In the genomic region with DNA sequence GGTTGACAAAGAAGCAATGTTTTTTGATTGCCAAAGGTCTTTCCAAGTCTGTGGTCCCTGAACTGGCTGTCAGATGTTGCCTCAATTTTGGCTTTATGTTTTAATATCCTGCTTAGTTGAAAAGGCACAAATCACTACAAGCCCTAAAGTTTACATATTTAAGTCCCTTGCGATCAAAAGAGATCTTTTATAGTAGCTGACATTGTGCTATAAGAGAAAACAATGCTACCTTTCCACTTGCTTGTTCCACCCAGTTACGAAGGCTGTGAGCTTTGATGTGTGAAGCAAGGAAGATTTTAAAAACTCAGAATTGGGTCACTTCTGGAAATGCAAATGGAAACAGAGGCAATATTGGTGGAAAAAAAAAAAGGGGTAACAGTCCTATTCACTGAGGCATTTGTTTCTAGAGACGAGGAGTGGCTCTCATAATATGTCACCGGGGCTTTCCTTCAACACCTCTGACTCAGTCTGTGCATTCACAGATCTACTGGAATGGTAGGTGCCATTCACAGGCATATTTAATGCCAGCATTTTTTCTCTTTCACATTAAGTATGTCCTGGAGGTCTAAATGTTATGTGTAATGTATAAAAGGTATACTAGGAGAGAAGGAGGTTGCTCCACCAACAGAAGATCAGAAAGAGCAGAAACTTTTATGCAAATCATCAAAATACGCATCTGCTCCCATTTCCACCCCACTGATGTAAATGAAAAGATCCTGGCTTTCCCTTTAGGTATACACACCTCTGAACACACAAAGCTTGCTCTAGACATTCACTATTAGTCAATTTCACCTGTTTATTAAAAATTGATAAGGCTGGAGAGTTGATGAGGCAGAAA, we compare ENCODE assay signal across 10 cellular contexts.
DNase-seq lines count a peak whose midpoint lies in the region; ATAC-seq and TF ChIP-seq lines count a peak whose summit lies in the region.
"Had no signal": no experiment of that assay in that cellular context is flagged by ENCODE, and none has a peak within 500 bp of the region (broad histone marks: within the 10 kb centered on the region; RNA-seq: fewer than 3 reads in every experiment).

No MANE protein-coding gene starts in this region.

- POLR2A ChIA-PET in RWPE1 (lab: Yijun Ruan, JAX; ENCODE audit: low non-redundant PET): interaction anchor here (0.6 kb wide), 1 partner anchor 15 kb away, joined by 5 read pairs; no protein-coding TSS in a partner anchor

- intact Hi-C loops in lower leg skin (cut with DNase I; ENCODE audit: low total_unique reads): no loop called here

- peaks cover 6% of the 10 kb centered on the region for H3K27me3 ChIP-seq in foreskin keratinocyte

- TF ChIP-seq CTCF in foreskin keratinocyte (conservative IDR thresholded peaks at IDR 0.05) (no peak), RWPE1 (conservative IDR thresholded peaks at IDR 0.05; ENCODE audit: low read depth) (no peak), lower leg skin (IDR thresholded peaks at IDR 0.05) (no peak)

- no peak overlapping the region for H3K4me3 ChIP-seq in lower leg skin (ENCODE audit: low read depth, poor library complexity, severe bottlenecking)

- H3K27ac ChIP-seq in foreskin keratinocyte (peak overlapping the region; percentile 88), RWPE1 (no peak overlapping the region)

- 56 to 65% methylated on average over 5 of the region's 5 CpGs for WGBS in lower leg skin, 2 donors

- ATAC-seq in GM18517 (IDR thresholded peaks at IDR 0.05; ENCODE audit: unreplicated experiment) (peak; percentile 85), GM21390 (IDR thresholded peaks at IDR 0.05; ENCODE audit: unreplicated experiment) (peak; percentile 80), HG03432 (IDR thresholded peaks at IDR 0.05; ENCODE audit: unreplicated experiment) (peak; percentile 97), foreskin keratinocyte (peak; percentile 89)

- H3K4me1 ChIP-seq in foreskin keratinocyte: peaks cover 8% of the 10 kb centered on the region

- TF ChIP-seq POLR2A in lower leg skin (IDR thresholded peaks at IDR 0.05): no peak

- DNase-seq in foreskin keratinocyte (peak; percentile 15 to 60), HUDEP-2 (lab: John Stamatoyannopoulos, UW; ENCODE audit: unreplicated experiment in 76 of 76) (no peak), RWPE1 (ENCODE audit: low spot score) (no peak), CD1c-positive myeloid dendritic cell (ENCODE audit: extremely low spot score) (no peak), lower leg skin (ENCODE audit: low spot score in 2 of 2) (no peak)
- DNase-seq: activated CD8-positive, alpha-beta memory T cell treated with anti-CD3 and anti-CD28 coated beads, Interleukin-2, amount 50 U/mL, for 4 hours; GF-D8 had no signal

- CTCF ChIA-PET in RWPE1 (lab: Yijun Ruan, JAX): interaction anchor here (0.6 to 0.7 kb wide), 3 partner anchors 15 to 1228 kb away, joined by 3 to 4 read pairs (median 3); no protein-coding TSS in a partner anchor

Comparison
In these comparisons a context has a peak if more than half of its experiments do, and no peak if none do; other contexts are left out.
1. DNase-seq: peak in foreskin keratinocyte (2 of 2); none in HUDEP-2 (0 of 76), RWPE1 (single experiment), CD1c-positive myeloid dendritic cell (single experiment) and lower leg skin (0 of 2).
2. Peak in every context shown above with its lines, with median percentiles within 50 percentile points of each other: ATAC-seq.